Comparison of ENCODE assay signal across 10 cellular contexts in the genomic region with DNA sequence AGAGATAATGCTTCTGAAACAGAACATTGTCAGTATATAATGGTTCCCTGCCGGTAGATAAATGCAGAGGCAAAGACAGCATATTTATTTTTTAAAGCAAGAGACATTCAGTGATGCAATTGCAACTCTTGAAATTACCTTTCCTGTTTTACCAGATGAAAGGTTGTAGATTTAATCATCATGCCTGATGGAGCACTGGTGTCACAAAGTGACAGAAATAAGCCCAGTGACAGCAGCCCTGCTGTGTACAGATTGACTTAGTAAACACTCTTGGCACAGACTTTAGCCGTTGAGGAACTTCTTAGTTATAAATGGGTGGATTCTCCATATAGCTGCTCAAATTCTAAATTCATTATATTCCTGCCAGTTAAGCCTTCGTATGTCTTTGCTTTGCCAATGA.
DNase-seq lines count a peak whose midpoint lies in the region; ATAC-seq lines count a peak whose summit lies in the region.
"Had no signal": no experiment of that assay in that cellular context is flagged by ENCODE, and none has a peak within 500 bp of the region (broad histone marks: within the 10 kb centered on the region; RNA-seq: fewer than 3 reads in every experiment).

No MANE protein-coding gene starts in this region.

- H3K27ac Mint-ChIP-seq in T-helper 2 cell treated with Interferon-gamma antibody and Interleukin-4, amounts not matched to agents 5 μg/mL and 100 μg/mL, for 36 hours = no peak overlapping the region

- H3K4me3 Mint-ChIP-seq in T-helper 2 cell treated with Interferon-gamma antibody and Interleukin-4, amounts not matched to agents 5 μg/mL and 100 μg/mL, for 36 hours = no peak overlapping the region

- H3K9me3 Mint-ChIP-seq in T-helper 2 cell treated with Interferon-gamma antibody and Interleukin-4, amounts not matched to agents 5 μg/mL and 100 μg/mL, for 36 hours = no peaks in the 10 kb centered on the region

- peaks cover 36% of the 10 kb centered on the region for H3K4me1 Mint-ChIP-seq in T-helper 2 cell treated with Interferon-gamma antibody and Interleukin-4, amounts not matched to agents 5 μg/mL and 100 μg/mL, for 36 hours (ENCODE audit: low read depth)

- peak; percentile 30 for DNase-seq in activated CD4-positive, alpha-beta T cell treated with anti-CD3 and anti-CD28 coated beads for 48 hours
- no peak for DNase-seq in activated CD4-positive, alpha-beta T cell treated with anti-CD3 and anti-CD28 coated beads for 1 hour
- peak; percentile 32 for DNase-seq in HT-29 (ENCODE audit: low spot score)
- DNase-seq in T-helper 2 cell treated with Interferon-gamma antibody and Interleukin-4, amounts not matched to agents 5 μg/mL and 100 μg/mL, for 36 hours (ENCODE audit: low spot score) = peak; percentile 8
- DNase-seq in putamen (ENCODE audit: low spot score) = peak; percentile 6
- no peak for DNase-seq in kidney glomerular epithelial cell (lab: John Stamatoyannopoulos, UW)
- DNase-seq: erythroblast; NK-92 treated with Interleukin-12 subunit alpha and Interleukin-12 subunit beta, amount 100 ng/mL, for 24 hours had no signal

- H3K36me3 Mint-ChIP-seq in T-helper 2 cell treated with Interferon-gamma antibody and Interleukin-4, amounts not matched to agents 5 μg/mL and 100 μg/mL, for 36 hours (ENCODE audit: low read depth) = no peaks in the 10 kb centered on the region

- H3K27me3 Mint-ChIP-seq in T-helper 2 cell treated with Interferon-gamma antibody and Interleukin-4, amounts not matched to agents 5 μg/mL and 100 μg/mL, for 36 hours (ENCODE audit: low read depth) = peaks cover 18% of the 10 kb centered on the region

- ATAC-seq in HG02938 (IDR thresholded peaks at IDR 0.05; ENCODE audit: unreplicated experiment) (no peak), GM21576 (IDR thresholded peaks at IDR 0.05; ENCODE audit: unreplicated experiment) (no peak)

Comparison
In these comparisons a context has a peak if more than half of its experiments do, and no peak if none do; other contexts are left out.
1. DNase-seq: peak in activated CD4-positive, alpha-beta T cell treated with anti-CD3 and anti-CD28 coated beads for 48 hours (single experiment), HT-29 (single experiment), T-helper 2 cell treated with Interferon-gamma antibody and Interleukin-4, amounts not matched to agents 5 μg/mL and 100 μg/mL, for 36 hours (single experiment) and putamen (single experiment); none in activated CD4-positive, alpha-beta T cell treated with anti-CD3 and anti-CD28 coated beads for 1 hour (single experiment) and kidney glomerular epithelial cell (single experiment).